In genomic region chr12:31004666-31005065, GRCh38 we compare ENCODE assay signal across 18 cellular contexts.
DNase-seq lines count a peak whose midpoint lies in the region; ATAC-seq and TF ChIP-seq lines count a peak whose summit lies in the region.
"Had no signal": no experiment of that assay in that cellular context is flagged by ENCODE, and none has a peak within 500 bp of the region (broad histone marks: within the 10 kb centered on the region; RNA-seq: fewer than 3 reads in every experiment).

No MANE protein-coding gene starts in this region.

- intact Hi-C loops in lower lobe of right lung (cut with DNase I): no loop called here
- intact Hi-C loops in spleen (cut with DNase I; ENCODE audit: low total_unique reads): no loop called here

- DNase-seq in activated effector memory CD4-positive, alpha-beta T cell treated with anti-CD3 and anti-CD28 coated beads, Interleukin-2, amount 50 U/mL, for 16 hours: peak; percentile 58
- DNase-seq in activated effector memory CD4-positive, alpha-beta T cell treated with Interleukin-2 at 50 U/mL for 16 hours: no peak
- DNase-seq in NCI-H2171 treated with DMSO at 0.1 percent for 48 hours (lab: John Stamatoyannopoulos, UW) (peak; percentile 68), lower lobe of right lung (peak; percentile 14), spleen (peak; percentile 66), epidermal melanocyte (ENCODE audit: insufficient read length, low spot score) (no peak), OCI-M1 (lab: John Stamatoyannopoulos, UW) (no peak)
- DNase-seq: AML-193, DMS53, HCEC 1CT, MV-4-11, NCI-H1436, NCI-H2029 treated with DMSO at 0.1 percent for 48 hours, NCI-H226, NCI-H524 treated with DMSO at 0.1 percent for 48 hours, SJCRH30 had no signal

- H3K27me3 ChIP-seq in lower lobe of right lung (ENCODE audit: low read depth) (no peaks in the 10 kb centered on the region), spleen (replicated peaks in 1 of 7) (no peaks in the 10 kb centered on the region)
- H3K27me3 ChIP-seq: SJCRH30 had no signal

- H3K27ac ChIP-seq in lower lobe of right lung (no peak overlapping the region), spleen (peak overlapping the region in 4 of 8 donors; percentile 71 to 85 (median 79))
- H3K27ac ChIP-seq: HL-60 had no signal

- TF ChIP-seq CTCF in lower lobe of right lung (IDR thresholded peaks at IDR 0.05): no peak
- TF ChIP-seq CTCF in spleen (IDR thresholded peaks at IDR 0.05 in 8 of 11, conservative IDR thresholded peaks at IDR 0.05 in 3 of 11): no peak

- no peaks in the 10 kb centered on the region for H3K9me3 ChIP-seq in lower lobe of right lung
- no peaks in the 10 kb centered on the region for H3K9me3 ChIP-seq in spleen
- H3K9me3 ChIP-seq: SJCRH30 had no signal

- 74 to 87% (median 82%) methylated on average over 5 of the region's 5 CpGs for WGBS in spleen, 5 donors

- no peak for ATAC-seq in lower lobe of right lung
- ATAC-seq in HG02759 (IDR thresholded peaks at IDR 0.05; ENCODE audit: unreplicated experiment): no peak

- no peaks in the 10 kb centered on the region for H3K36me3 ChIP-seq in lower lobe of right lung
- no peaks in the 10 kb centered on the region for H3K36me3 ChIP-seq in spleen
- H3K36me3 ChIP-seq: SJCRH30 had no signal

- H3K4me1 ChIP-seq in lower lobe of right lung (no peaks in the 10 kb centered on the region), spleen (peaks cover 0 to 29% (median 0%) of the 10 kb centered on the region in 6 donors)

- H3K4me3 ChIP-seq in lower lobe of right lung (no peak overlapping the region), spleen (peak overlapping the region in 7 of 8 donors; percentile 9 to 66 (median 23))
- H3K4me3 ChIP-seq: SJCRH30 had no signal

- no peak for TF ChIP-seq POLR2A in spleen (IDR thresholded peaks at IDR 0.05)

Comparison
In these comparisons a context has a peak if more than half of its experiments do, and no peak if none do; other contexts are left out.
1. DNase-seq: peak in activated effector memory CD4-positive, alpha-beta T cell treated with anti-CD3 and anti-CD28 coated beads, Interleukin-2, amount 50 U/mL, for 16 hours (single experiment), NCI-H2171 treated with DMSO at 0.1 percent for 48 hours (single experiment), lower lobe of right lung (single experiment) and spleen (single experiment); none in activated effector memory CD4-positive, alpha-beta T cell treated with Interleukin-2 at 50 U/mL for 16 hours (single experiment), epidermal melanocyte (single experiment) and OCI-M1 (single experiment).